24 cellular contexts compared by ENCODE assay signal in the genomic region with DNA sequence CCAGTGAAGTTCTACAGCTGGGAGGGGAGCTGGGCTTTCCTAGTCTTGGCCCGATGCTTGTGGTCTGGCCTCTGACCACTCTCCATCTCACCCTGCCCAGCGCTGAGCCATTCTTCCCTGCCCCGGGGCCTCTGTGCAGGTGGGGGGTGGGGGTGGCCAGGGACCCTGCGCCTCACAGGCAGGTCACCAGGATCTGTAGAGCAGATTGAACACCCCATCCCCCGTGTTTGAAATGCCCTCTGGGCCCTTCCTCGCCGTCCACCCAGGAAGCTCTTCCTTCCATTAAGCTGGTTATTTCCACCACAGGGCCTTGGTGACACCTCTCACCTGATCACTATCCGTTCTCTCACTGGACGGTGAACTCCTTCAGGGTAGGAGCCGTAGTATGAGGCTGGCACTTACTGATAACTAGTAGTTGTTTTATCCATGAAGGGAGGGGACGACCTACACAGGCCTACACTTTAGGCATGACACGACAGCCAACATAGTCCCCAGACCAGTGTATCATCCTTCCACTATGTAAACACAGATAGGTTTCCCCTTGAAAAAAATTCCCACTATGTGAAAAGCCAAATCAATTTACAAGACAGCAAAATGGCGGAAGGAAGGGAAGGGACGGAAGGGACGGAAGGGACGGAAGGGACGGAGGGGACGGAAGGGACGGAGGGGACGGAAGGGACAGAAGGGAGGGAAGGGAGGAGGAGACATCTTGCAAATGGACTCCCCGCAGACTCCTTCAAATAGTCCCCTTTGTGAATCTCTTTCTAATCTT.
"Had no signal": no experiment of that assay in that cellular context is flagged by ENCODE, and none has a peak within 500 bp of the region (broad histone marks: within the 10 kb centered on the region; RNA-seq: fewer than 3 reads in every experiment).

No MANE protein-coding gene starts in this region.

- ATAC-seq: activated CD4-positive, alpha-beta T cell treated with anti-CD3 and anti-CD28 coated beads for 36 hours; effector memory CD8-positive, alpha-beta T cell had no signal

- H3K27ac ChIP-seq: ascending aorta, cardiac muscle cell, esophagus squamous epithelium, neutrophil, thyroid gland, upper lobe of left lung had no signal

- FAIRE-seq: islet of Langerhans had no signal

- H3K9me3 Mint-ChIP-seq: effector memory CD8-positive, alpha-beta T cell had no signal

- DNase-seq: activated CD4-positive, alpha-beta T cell treated with anti-CD3 and anti-CD28 coated beads for 36 hours; activated CD4-positive, alpha-beta T cell treated with anti-CD3 and anti-CD28 coated beads, Interleukin-2, amount 50 U/mL, for 4 hours; activated CD4-positive, CD25-positive, alpha-beta regulatory T cell; activated CD8-positive, alpha-beta memory T cell treated with anti-CD3 and anti-CD28 coated beads for 24 hours; activated effector memory CD4-positive, alpha-beta T cell treated with Interleukin-2 at 50 U/mL for 16 hours; activated naive CD4-positive, alpha-beta T cell treated with anti-CD3 and anti-CD28 coated beads for 36 hours; activated naive CD8-positive, alpha-beta T cell treated with anti-CD3 and anti-CD28 coated beads, Interleukin-2, amount 10 ng/mL, durations not matched to agents 7 days and 5 days; cortex of kidney; effector memory CD8-positive, alpha-beta T cell; esophagus squamous epithelium; foreskin melanocyte; mammary epithelial cell; stimulated activated CD4-positive, alpha-beta T cell treated with anti-CD3 and anti-CD28 coated beads, Interleukin-15, amount 100 ng/mL, for 24 hours; stimulated activated CD4-positive, alpha-beta T cell treated with anti-CD3 and anti-CD28 coated beads, Interleukin-2, amount 100 ng/mL, for 24 hours; stimulated activated naive CD4-positive, alpha-beta T cell; thyroid gland had no signal

- H3K27me3 ChIP-seq: ascending aorta, cardiac muscle cell, esophagus squamous epithelium, neutrophil, thyroid gland, upper lobe of left lung had no signal

- H3K4me1 Mint-ChIP-seq: activated CD4-positive, alpha-beta T cell treated with anti-CD3 and anti-CD28 coated beads for 36 hours; activated naive CD8-positive, alpha-beta T cell treated with anti-CD3 and anti-CD28 coated beads, Interleukin-2, amount 10 ng/mL, durations not matched to agents 7 days and 5 days had no signal

- H3K4me1 ChIP-seq: thyroid gland, upper lobe of left lung had no signal

- H3K4me3 ChIP-seq: ascending aorta, cardiac muscle cell, esophagus squamous epithelium, thyroid gland, upper lobe of left lung had no signal

- H3K9me3 ChIP-seq: ascending aorta, esophagus squamous epithelium, neutrophil, thyroid gland, upper lobe of left lung had no signal

- H3K36me3 Mint-ChIP-seq: brain had no signal

- H3K36me3 ChIP-seq: ascending aorta, cardiac muscle cell, esophagus squamous epithelium, neutrophil, thyroid gland, upper lobe of left lung had no signal

- H3K27me3 Mint-ChIP-seq: activated CD4-positive, alpha-beta T cell treated with anti-CD3 and anti-CD28 coated beads for 36 hours; effector memory CD8-positive, alpha-beta T cell had no signal

- H3K4me3 Mint-ChIP-seq: activated CD4-positive, alpha-beta T cell treated with anti-CD3 and anti-CD28 coated beads for 36 hours; activated naive CD4-positive, alpha-beta T cell treated with anti-CD3 and anti-CD28 coated beads for 36 hours; activated naive CD8-positive, alpha-beta T cell treated with anti-CD3 and anti-CD28 coated beads, Interleukin-2, amount 10 ng/mL, durations not matched to agents 7 days and 5 days; brain; effector memory CD8-positive, alpha-beta T cell; nephron had no signal

- H3K27ac Mint-ChIP-seq: activated CD4-positive, alpha-beta T cell treated with anti-CD3 and anti-CD28 coated beads for 36 hours; activated naive CD4-positive, alpha-beta T cell treated with anti-CD3 and anti-CD28 coated beads for 36 hours; activated naive CD8-positive, alpha-beta T cell treated with anti-CD3 and anti-CD28 coated beads, Interleukin-2, amount 10 ng/mL, durations not matched to agents 7 days and 5 days; brain; nephron; progenitor cell of endocrine pancreas had no signal
